ENCODE assay signal across 19 cellular contexts in the genomic region with DNA sequence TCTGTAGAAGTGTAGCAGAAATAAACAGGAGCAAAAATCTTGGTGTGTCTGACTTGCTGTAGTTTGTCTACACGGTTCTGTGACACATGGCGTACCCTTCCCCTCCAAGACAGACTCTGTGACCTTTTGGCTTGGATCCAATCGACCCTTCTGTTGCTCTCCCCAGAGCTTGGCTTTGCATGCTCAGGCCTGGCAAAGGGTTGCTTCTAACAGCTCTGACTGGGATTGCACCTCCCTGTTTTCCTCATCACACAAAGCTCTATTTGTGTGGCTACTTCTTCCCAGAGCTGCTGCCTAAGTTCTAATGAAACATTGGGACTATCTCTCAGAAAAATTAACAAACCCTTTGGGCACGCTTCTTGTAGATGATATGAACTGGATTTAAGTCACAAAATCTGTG. TPM values are rescaled to one million over a fixed set of nuclear protein-coding genes. Genes with fewer than 3 reads are reported as not detected.
DNase-seq lines count a peak whose midpoint lies in the region; ATAC-seq and TF ChIP-seq lines count a peak whose summit lies in the region.
"Had no signal": no experiment of that assay in that cellular context is flagged by ENCODE, and none has a peak within 500 bp of the region (broad histone marks: within the 10 kb centered on the region; RNA-seq: fewer than 3 reads in every experiment).

No MANE protein-coding gene starts in this region.

- ATAC-seq in RWPE2 (ENCODE audit: low read depth) (no peak), HG03520 (IDR thresholded peaks at IDR 0.05; ENCODE audit: unreplicated experiment) (no peak)
- no peak for ATAC-seq in stimulated activated naive CD8-positive, alpha-beta T cell treated with anti-CD3 and anti-CD28 coated beads, Interleukin-15, Interleukin-2, amounts not matched to agents 100 U/mL and 50 U/mL, for 24 hours
- ATAC-seq: HCT116 had no signal

- TF ChIP-seq CTCF in RWPE2 (IDR thresholded peaks at IDR 0.05; ENCODE audit: poor library complexity, severe bottlenecking) = no peak
- no peak for TF ChIP-seq CTCF in right atrium auricular region (IDR thresholded peaks at IDR 0.05)
- no peak for TF ChIP-seq CTCF in MM.1S (IDR thresholded peaks at IDR 0.05; ENCODE audit: low read length)

- H3K4me1 ChIP-seq in RWPE2 (ENCODE audit: insufficient read depth, poor library complexity, severe bottlenecking) (peaks cover 15% of the 10 kb centered on the region), right atrium auricular region (peaks cover 0 to 17% of the 10 kb centered on the region in 2 donors), MM.1S (ENCODE audit: low read length) (0 out of 2 replicates have a peak, but pooled peaks cover 3% of the 10 kb centered on the region)

- H3F3A ChIP-seq in MM.1S (ENCODE audit: insufficient read depth, low read length) = no peaks in the 10 kb centered on the region

- H3K9ac ChIP-seq in MM.1S (ENCODE audit: low read length) = no peak overlapping the region

- H3K9me3 ChIP-seq in RWPE2 (ENCODE audit: severe bottlenecking) (no peaks in the 10 kb centered on the region), right atrium auricular region (no peaks in the 10 kb centered on the region), MM.1S (replicated peaks; ENCODE audit: insufficient read depth, low read length) (no peaks in the 10 kb centered on the region)

- H4K20me1 ChIP-seq in MM.1S (ENCODE audit: insufficient read depth, low read length) = no peaks in the 10 kb centered on the region

- H3K27me3 ChIP-seq in RWPE2 (ENCODE audit: insufficient read depth, poor library complexity, severe bottlenecking) (no peaks in the 10 kb centered on the region), right atrium auricular region (no peaks in the 10 kb centered on the region), MM.1S (replicated peaks; ENCODE audit: insufficient read depth, low read length) (no peaks in the 10 kb centered on the region)

- H3K36me3 ChIP-seq in RWPE2 (ENCODE audit: low read depth) (no peaks in the 10 kb centered on the region), right atrium auricular region (peaks cover 3% of the 10 kb centered on the region), MM.1S (replicated peaks; ENCODE audit: insufficient read depth, low read length) (no peaks in the 10 kb centered on the region)

- H3K4me3 ChIP-seq in RWPE2 (ENCODE audit: severe bottlenecking) (no peak overlapping the region), right atrium auricular region (no peak overlapping the region), MM.1S (ENCODE audit: low read length) (no peak overlapping the region)

- H3K27ac ChIP-seq in RWPE2 (ENCODE audit: poor library complexity, severe bottlenecking) = peak overlapping the region; percentile 35
- H3K27ac ChIP-seq in right atrium auricular region = peak overlapping the region; percentile 25 to 48
- no peak overlapping the region for H3K27ac ChIP-seq in MM.1S (ENCODE audit: low read length)

- DNase-seq in DMS 273 (lab: John Stamatoyannopoulos, UW; ENCODE audit: unreplicated experiment) = peak; percentile 96
- peak; percentile 76 for DNase-seq in NCI-H146 (lab: John Stamatoyannopoulos, UW)
- no peak for DNase-seq in RWPE2 (ENCODE audit: low spot score)
- no peak for DNase-seq in right atrium auricular region (ENCODE audit: low spot score)
- no peak for DNase-seq in stimulated activated naive CD8-positive, alpha-beta T cell treated with anti-CD3 and anti-CD28 coated beads, Interleukin-15, Interleukin-2, amounts not matched to agents 100 U/mL and 50 U/mL, for 24 hours
- no peak for DNase-seq in effector CD4-positive, alpha-beta T cell
- DNase-seq in MM.1S = no peak
- DNase-seq: activated B cell treated with CpG ODN at 0.5 μM for 24 hours; CD8-positive, alpha-beta memory T cell; NCI-H2029; NK-92 treated with Interleukin-12 subunit alpha and Interleukin-12 subunit beta, amount 100 ng/mL, for 24 hours; SHP77 treated with DMSO at 0.1 percent for 48 hours; stimulated activated CD4-positive, alpha-beta T cell treated with anti-CD3 and anti-CD28 coated beads, Interleukin-4, amount 100 ng/mL, for 24 hours; stimulated activated CD8-positive, alpha-beta memory T cell treated with anti-CD3 and anti-CD28 coated beads, Interleukin-4, amount 100 ng/mL, for 48 hours; T-helper 2 cell had no signal

- H3K79me2 ChIP-seq in MM.1S (ENCODE audit: low read length) = no peaks in the 10 kb centered on the region

- no peak overlapping the region for H2AFZ ChIP-seq in MM.1S (ENCODE audit: low read length)

- no peaks in the 10 kb centered on the region for H3K9me2 ChIP-seq in MM.1S (replicated peaks; ENCODE audit: insufficient read depth, low read length)

- H3K4me2 ChIP-seq in MM.1S (ENCODE audit: low read depth, low read length) = no peak overlapping the region

RNA-seq across cellular contexts. Expression of gene NGF, which starts 23.9 kb away (rescaled TPM):
- 10 to 100 TPM in 1 of 2 donors, 1 to 10 TPM in 1; 5.1 to 12.0 TPM for total RNA-seq in right atrium auricular region
- total RNA-seq: activated B cell treated with CpG ODN at 0.5 μM for 24 hours; activated CD8-positive, alpha-beta memory T cell treated with anti-CD3 and anti-CD28 coated beads for 36 hours; activated T-helper 1 cell treated with anti-CD3 and anti-CD28 coated beads, Interleukin-12 subunit alpha, Interleukin-12 subunit beta, Interleukin-2, Interleukin-4 antibody, amounts not matched to agents 30 ng/mL and 10 ng/mL and 1 ng/mL, durations not matched to agents 14 hours and 24 hours and 36 hours; CD8-positive, alpha-beta memory T cell had no signal

Comparison
In these comparisons a context has a peak if more than half of its experiments do, and no peak if none do; other contexts are left out.
1. DNase-seq: peak in DMS 273 (single experiment) and NCI-H146 (single experiment); none in RWPE2 (single experiment), right atrium auricular region (single experiment), stimulated activated naive CD8-positive, alpha-beta T cell treated with anti-CD3 and anti-CD28 coated beads, Interleukin-15, Interleukin-2, amounts not matched to agents 100 U/mL and 50 U/mL, for 24 hours (single experiment), effector CD4-positive, alpha-beta T cell (single experiment) and MM.1S (single experiment).